Comparison of ENCODE assay signal across 16 cellular contexts in the genomic region with DNA sequence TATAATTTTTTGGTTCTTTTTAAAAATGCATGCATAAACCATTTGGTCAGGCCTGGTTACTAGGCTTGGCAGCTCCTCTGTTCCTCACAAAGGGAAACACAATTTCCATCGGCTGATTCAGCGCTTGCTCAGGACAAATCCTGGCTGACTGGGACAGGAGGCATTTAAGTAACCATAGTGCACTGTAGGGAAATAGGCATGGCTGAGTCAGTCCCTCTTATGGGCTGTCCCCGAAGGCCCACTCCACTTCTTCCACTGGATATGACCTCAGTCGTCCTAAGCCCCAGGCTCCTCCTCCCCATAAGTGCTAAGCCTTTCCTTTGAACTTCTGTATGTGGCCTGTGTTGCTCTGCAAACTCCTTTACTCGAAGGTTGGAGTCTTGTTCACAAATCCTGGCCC.
DNase-seq lines count a peak whose midpoint lies in the region; ATAC-seq and TF ChIP-seq lines count a peak whose summit lies in the region.
"Had no signal": no experiment of that assay in that cellular context is flagged by ENCODE, and none has a peak within 500 bp of the region (broad histone marks: within the 10 kb centered on the region; RNA-seq: fewer than 3 reads in every experiment).

No MANE protein-coding gene starts in this region.

- H3K9ac ChIP-seq in colonic mucosa (ENCODE audit: low read depth in 2 of 2, low read length in 2 of 2), result no peak overlapping the region

- intact Hi-C loops in colonic mucosa (cut with DNase I), result no loop called here
- intact Hi-C loops in ovary (cut with DNase I), result loop anchor here in 2 of 4 donors (10.0 kb wide), 2 partner anchors 1506 to 1516 kb away; no protein-coding TSS in a partner anchor

- no peaks in the 10 kb centered on the region for H3K4me1 ChIP-seq in colonic mucosa
- H3K4me1 ChIP-seq in ovary (ENCODE audit: insufficient read depth), result no peaks in the 10 kb centered on the region
- H3K4me1 ChIP-seq: uterus had no signal

- H3K27me3 ChIP-seq in colonic mucosa (no peaks in the 10 kb centered on the region), ovary (no peaks in the 10 kb centered on the region)
- H3K27me3 ChIP-seq: uterus had no signal

- TF ChIP-seq POLR2A in ovary (IDR thresholded peaks at IDR 0.05), result no peak

- H3K27ac ChIP-seq in epithelial cell of prostate, result no peak overlapping the region
- H3K27ac ChIP-seq in colonic mucosa, result no peak overlapping the region
- H3K27ac ChIP-seq in ovary, result no peak overlapping the region
- H3K27ac ChIP-seq: SK-N-MC, uterus had no signal

- TF ChIP-seq CTCF in colonic mucosa (IDR thresholded peaks at IDR 0.05), result no peak
- TF ChIP-seq CTCF in ovary (IDR thresholded peaks at IDR 0.05), result no peak

- H3K9me3 ChIP-seq in colonic mucosa (no peaks in the 10 kb centered on the region), ovary (no peaks in the 10 kb centered on the region)
- H3K9me3 ChIP-seq: uterus had no signal

- ATAC-seq in HG02642 (IDR thresholded peaks at IDR 0.05; ENCODE audit: poor library complexity, unreplicated experiment), result no peak
- ATAC-seq: activated CD8-positive, alpha-beta T cell treated with anti-CD3 and anti-CD28 coated beads for 36 hours; left lobe of liver had no signal

- 68 to 80% (median 79%) methylated on average over 5 of the region's 5 CpGs for WGBS in ovary, 3 donors

- no peak for TF ChIP-seq EP300 in ovary (IDR thresholded peaks at IDR 0.05)

- H3K36me3 ChIP-seq in colonic mucosa (no peaks in the 10 kb centered on the region), ovary (no peaks in the 10 kb centered on the region)
- H3K36me3 ChIP-seq: uterus had no signal

- DNase-seq in Daoy (ENCODE audit: low read depth) (peak; percentile 94), RPMI7951 (ENCODE audit: low read depth) (peak; percentile 90), epithelial cell of prostate (ENCODE audit: low read depth, low spot score) (peak; percentile 81), myocyte (ENCODE audit: low read depth) (peak; percentile 49), NCI-H1092 (lab: John Stamatoyannopoulos, UW) (no peak), colonic mucosa (no peak), ovary (no peak)
- DNase-seq: activated CD8-positive, alpha-beta T cell treated with anti-CD3 and anti-CD28 coated beads for 36 hours; activated naive CD8-positive, alpha-beta T cell treated with anti-CD3 and anti-CD28 coated beads for 36 hours; Karpas-422; NCI-H524; posterior cingulate gyrus; uterus had no signal

- H3K4me3 ChIP-seq in colonic mucosa, result no peak overlapping the region
- H3K4me3 ChIP-seq in ovary, result no peak overlapping the region
- H3K4me3 ChIP-seq: SK-N-MC, uterus had no signal

Comparison
In these comparisons a context has a peak if more than half of its experiments do, and no peak if none do; other contexts are left out.
1. DNase-seq: peak in Daoy (single experiment), RPMI7951 (single experiment), epithelial cell of prostate (single experiment) and myocyte (single experiment); none in NCI-H1092 (single experiment), colonic mucosa (single experiment) and ovary (0 of 5).